ENCODE assay signal across 1 cellular context in the genomic region with DNA sequence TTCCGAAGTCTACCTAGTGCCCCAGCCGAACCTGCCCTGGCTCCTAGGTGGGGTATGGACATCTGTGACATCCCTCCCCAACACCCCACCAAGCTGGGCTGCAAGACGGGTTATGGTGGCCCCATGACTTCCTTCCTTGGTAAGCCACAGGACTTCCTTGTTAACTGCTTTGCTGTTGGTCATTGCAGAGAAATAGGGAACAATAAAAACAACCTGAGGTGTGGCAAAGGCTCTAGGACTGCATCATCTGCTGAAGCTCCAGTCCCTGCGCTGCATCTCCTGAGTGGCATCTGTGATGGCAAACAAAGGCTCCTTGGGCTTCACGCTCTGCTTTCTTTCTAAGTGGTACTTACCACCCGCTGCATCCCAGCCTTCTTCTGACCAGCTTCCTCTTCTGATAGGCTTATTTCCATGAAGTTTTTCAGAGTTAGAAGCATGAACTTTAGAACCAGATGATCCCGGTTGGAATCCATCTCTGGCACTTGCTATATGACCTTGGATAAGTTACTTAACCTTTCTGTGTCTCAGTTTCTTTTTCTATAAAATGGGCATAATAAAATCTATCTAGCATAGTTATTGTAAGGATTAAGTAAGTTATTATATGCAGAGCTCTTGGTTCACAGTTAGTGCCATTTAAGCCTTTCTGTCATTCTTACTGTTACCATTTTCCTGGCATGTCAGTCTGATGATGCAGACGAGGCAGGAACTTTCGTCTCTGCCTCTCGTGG.
TF ChIP-seq lines count a peak whose summit lies in the region.

No MANE protein-coding gene starts in this region.

TF ChIP-seq in SK-N-SH, 30 proteins besides CTCF, POLR2A, EP300 and RAD21:
- TF ChIP-seq, protein P1, sequence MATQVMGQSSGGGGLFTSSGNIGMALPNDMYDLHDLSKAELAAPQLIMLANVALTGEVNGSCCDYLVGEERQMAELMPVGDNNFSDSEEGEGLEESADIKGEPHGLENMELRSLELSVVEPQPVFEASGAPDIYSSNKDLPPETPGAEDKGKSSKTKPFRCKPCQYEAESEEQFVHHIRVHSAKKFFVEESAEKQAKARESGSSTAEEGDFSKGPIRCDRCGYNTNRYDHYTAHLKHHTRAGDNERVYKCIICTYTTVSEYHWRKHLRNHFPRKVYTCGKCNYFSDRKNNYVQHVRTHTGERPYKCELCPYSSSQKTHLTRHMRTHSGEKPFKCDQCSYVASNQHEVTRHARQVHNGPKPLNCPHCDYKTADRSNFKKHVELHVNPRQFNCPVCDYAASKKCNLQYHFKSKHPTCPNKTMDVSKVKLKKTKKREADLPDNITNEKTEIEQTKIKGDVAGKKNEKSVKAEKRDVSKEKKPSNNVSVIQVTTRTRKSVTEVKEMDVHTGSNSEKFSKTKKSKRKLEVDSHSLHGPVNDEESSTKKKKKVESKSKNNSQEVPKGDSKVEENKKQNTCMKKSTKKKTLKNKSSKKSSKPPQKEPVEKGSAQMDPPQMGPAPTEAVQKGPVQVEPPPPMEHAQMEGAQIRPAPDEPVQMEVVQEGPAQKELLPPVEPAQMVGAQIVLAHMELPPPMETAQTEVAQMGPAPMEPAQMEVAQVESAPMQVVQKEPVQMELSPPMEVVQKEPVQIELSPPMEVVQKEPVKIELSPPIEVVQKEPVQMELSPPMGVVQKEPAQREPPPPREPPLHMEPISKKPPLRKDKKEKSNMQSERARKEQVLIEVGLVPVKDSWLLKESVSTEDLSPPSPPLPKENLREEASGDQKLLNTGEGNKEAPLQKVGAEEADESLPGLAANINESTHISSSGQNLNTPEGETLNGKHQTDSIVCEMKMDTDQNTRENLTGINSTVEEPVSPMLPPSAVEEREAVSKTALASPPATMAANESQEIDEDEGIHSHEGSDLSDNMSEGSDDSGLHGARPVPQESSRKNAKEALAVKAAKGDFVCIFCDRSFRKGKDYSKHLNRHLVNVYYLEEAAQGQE (IDR thresholded peaks at IDR 0.05; ENCODE audit: low read depth, low read length) = no peak
- TF ChIP-seq SIN3A (IDR thresholded peaks at IDR 0.05; ENCODE audit: borderline replicate concordance, low read depth, low read length) (no peak), SMC3 (IDR thresholded peaks at IDR 0.05; ENCODE audit: low read depth, low read length) (no peak), NRF1 (IDR thresholded peaks at IDR 0.05; ENCODE audit: low read depth, low read length) (no peak)
- TF ChIP-seq, protein P2, sequence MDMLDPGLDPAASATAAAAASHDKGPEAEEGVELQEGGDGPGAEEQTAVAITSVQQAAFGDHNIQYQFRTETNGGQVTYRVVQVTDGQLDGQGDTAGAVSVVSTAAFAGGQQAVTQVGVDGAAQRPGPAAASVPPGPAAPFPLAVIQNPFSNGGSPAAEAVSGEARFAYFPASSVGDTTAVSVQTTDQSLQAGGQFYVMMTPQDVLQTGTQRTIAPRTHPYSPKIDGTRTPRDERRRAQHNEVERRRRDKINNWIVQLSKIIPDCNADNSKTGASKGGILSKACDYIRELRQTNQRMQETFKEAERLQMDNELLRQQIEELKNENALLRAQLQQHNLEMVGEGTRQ (IDR thresholded peaks at IDR 0.05; ENCODE audit: borderline replicate concordance, low read depth, low read length) = no peak
TF ChIP-seq in SK-N-SH: peak in this region for 0.
